ENCODE assay signal across 20 cellular contexts in genomic region chr1:7475691-7476090, GRCh38.
DNase-seq lines count a peak whose midpoint lies in the region; ATAC-seq, FAIRE-seq and TF ChIP-seq lines count a peak whose summit lies in the region.
"Had no signal": no experiment of that assay in that cellular context is flagged by ENCODE, and none has a peak within 500 bp of the region (broad histone marks: within the 10 kb centered on the region; RNA-seq: fewer than 3 reads in every experiment).

No MANE protein-coding gene starts in this region.

- peak overlapping the region; percentile 59 for H3K27ac Mint-ChIP-seq in mesothelial cell of epicardium
- H3K27ac Mint-ChIP-seq in T-cell, result no peak overlapping the region
- H3K27ac Mint-ChIP-seq: CD4-positive, alpha-beta memory T cell had no signal

- H3K9me3 Mint-ChIP-seq in mesothelial cell of epicardium (no peaks in the 10 kb centered on the region), T-cell (no peaks in the 10 kb centered on the region)
- H3K9me3 Mint-ChIP-seq: CD4-positive, alpha-beta memory T cell had no signal

- no peaks in the 10 kb centered on the region for H3K36me3 ChIP-seq in neuronal stem cell (replicated peaks in 1 of 2; ENCODE audit: control insufficient read depth in 2 of 2, insufficient read depth in 2 of 2, low read length in 2 of 2)

- H3K18ac ChIP-seq in neuronal stem cell (ENCODE audit: low read length), result no peak overlapping the region

- H3K27me3 ChIP-seq in neuronal stem cell (ENCODE audit: control insufficient read depth in 3 of 3, insufficient read depth in 3 of 3, low read depth in 1 of 3, low read length in 3 of 3), result peaks cover 0 to 14% (median 0%) of the 10 kb centered on the region in 3 experiments

- H3K4ac ChIP-seq in neuronal stem cell (ENCODE audit: low read length), result no peak overlapping the region

- POLR2A ChIA-PET in A549 (lab: Yijun Ruan, JAX) (no interaction called here), T-cell (lab: Charles Lee) (no interaction called here)

- H3K4me1 ChIP-seq in A549 (peaks cover 44% of the 10 kb centered on the region), neuronal stem cell (ENCODE audit: control insufficient read depth in 2 of 2, insufficient read depth in 1 of 2, low read depth in 1 of 2, low read length in 2 of 2) (peaks cover 0 to 14% of the 10 kb centered on the region in 2 donors)

- 90% methylated on average over 5 of the region's 5 CpGs for WGBS in A549 (ENCODE audit: missing lambda C conversion rate)
- WGBS in neuronal stem cell (ENCODE audit: extremely low coverage in 2 of 2, insufficient read length in 2 of 2, insufficient replicate concordance in 1 of 2), 2 donors, result no CpG with 5 or more reads among the region's 5 CpGs

- H4K91ac ChIP-seq in neuronal stem cell (ENCODE audit: low read depth, low read length, poor library complexity), result no peak overlapping the region

- no peak overlapping the region for H3K23ac ChIP-seq in neuronal stem cell (ENCODE audit: low read depth, low read length, poor library complexity)

- no peak overlapping the region for H2AFZ ChIP-seq in neuronal stem cell (ENCODE audit: low read length)
- H2AFZ ChIP-seq: GM23248 had no signal

- H3K36me3 Mint-ChIP-seq in mesothelial cell of epicardium, result no peaks in the 10 kb centered on the region
- no peaks in the 10 kb centered on the region for H3K36me3 Mint-ChIP-seq in T-cell
- H3K36me3 Mint-ChIP-seq: CD4-positive, alpha-beta memory T cell had no signal

- H3K27me3 Mint-ChIP-seq in mesothelial cell of epicardium (ENCODE audit: low read depth) (peaks cover 2% of the 10 kb centered on the region), T-cell (peaks cover 3% of the 10 kb centered on the region in 2 donors)

- H3K4me3 Mint-ChIP-seq in mesothelial cell of epicardium (no peak overlapping the region), T-cell (no peak overlapping the region)
- H3K4me3 Mint-ChIP-seq: CD4-positive, alpha-beta memory T cell had no signal

- no peak for TF ChIP-seq EP300 in A549 (IDR thresholded peaks at IDR 0.05)

- H3K9me3 ChIP-seq in A549 (no peaks in the 10 kb centered on the region), neuronal stem cell (replicated peaks in 1 of 2; ENCODE audit: control insufficient read depth in 2 of 2, insufficient read depth in 1 of 2, low read depth in 1 of 2, low read length in 2 of 2) (peaks cover 0 to 2% of the 10 kb centered on the region in 2 donors)

- H2BK5ac ChIP-seq in neuronal stem cell (ENCODE audit: low read length), result peak overlapping the region; percentile 57

- H3K79me1 ChIP-seq in neuronal stem cell (ENCODE audit: low read depth, low read length), result no peaks in the 10 kb centered on the region

- H3K4me1 Mint-ChIP-seq in mesothelial cell of epicardium, result peaks cover 29% of the 10 kb centered on the region
- H3K4me1 Mint-ChIP-seq in T-cell, result no peaks in the 10 kb centered on the region
- H3K4me1 Mint-ChIP-seq: CD4-positive, alpha-beta memory T cell had no signal

- no peak overlapping the region for H3K9ac ChIP-seq in neuronal stem cell (ENCODE audit: low read depth, low read length, poor library complexity)
- H3K9ac ChIP-seq: GM23248 had no signal

- no peak for ATAC-seq in A549
- ATAC-seq in T-cell (replicated peaks in 1 of 4), result no peak
- ATAC-seq: GM12878 had no signal

- H2BK12ac ChIP-seq in neuronal stem cell (ENCODE audit: low read length), result no peak overlapping the region

- H3K27ac ChIP-seq in A549, result peak overlapping the region; percentile 77 to 98
- H3K27ac ChIP-seq in neuronal stem cell (replicated peaks; ENCODE audit: low read length), result no peak overlapping the region
- H3K27ac ChIP-seq: GM23248 had no signal

- H3K14ac ChIP-seq in neuronal stem cell (ENCODE audit: low read length), result no peak overlapping the region

- no peak overlapping the region for H4K8ac ChIP-seq in neuronal stem cell (ENCODE audit: low read depth, low read length)

- DNase-seq in A549 (ENCODE audit: low read depth in 1 of 2, low spot score in 1 of 2) (no peak), mesothelial cell of epicardium (ENCODE audit: low spot score in 2 of 2, unreplicated experiment in 2 of 2) (no peak), neuronal stem cell (ENCODE audit: low spot score) (no peak), DMS114 treated with DMSO at 0.1 percent for 48 hours (lab: John Stamatoyannopoulos, UW; ENCODE audit: unreplicated experiment) (no peak), T-cell (no peak)
- DNase-seq in stimulated activated CD4-positive, alpha-beta T cell treated with anti-CD3 and anti-CD28 coated beads, Interleukin-4, amount 100 ng/mL, for 24 hours, result no peak
- DNase-seq: 8988T; C1 segment of cervical spinal cord; Calu3; CD4-positive, alpha-beta memory T cell; COR-L47; DMS153; DMS79; EL; GDM1; GM23248; HCEC 1CT had no signal

- no peak overlapping the region for H3K4me2 ChIP-seq in A549
- H3K4me2 ChIP-seq in neuronal stem cell (ENCODE audit: insufficient read depth, low read length, poor library complexity, severe bottlenecking), result no peak overlapping the region

- CTCF ChIA-PET in A549 (lab: Yijun Ruan, JAX), result interaction anchor here (0.6 to 2.6 kb wide), 5 partner anchors 9 to 433 kb away, joined by 3 to 20 read pairs (median 4); no protein-coding TSS in a partner anchor
- CTCF ChIA-PET in T-cell (lab: Charles Lee), result no interaction called here

- no peak overlapping the region for H2BK15ac ChIP-seq in neuronal stem cell (ENCODE audit: low read length)

- H2BK120ac ChIP-seq in neuronal stem cell (ENCODE audit: low read depth, low read length), result no peak overlapping the region

- no peak for FAIRE-seq in A549 (lab: Jason Lieb, UNC)
- FAIRE-seq: GM12878, GM19239, H1 had no signal

- no peak for TF ChIP-seq CTCF in A549 (IDR thresholded peaks at IDR 0.05)
- TF ChIP-seq CTCF in mesothelial cell of epicardium (IDR thresholded peaks at IDR 0.05; ENCODE audit: unreplicated experiment), result no peak

- no peak for TF ChIP-seq POLR2A in A549 (IDR thresholded peaks at IDR 0.05; ENCODE audit: low read length)

- no peak for TF ChIP-seq RAD21 in A549 (conservative IDR thresholded peaks at IDR 0.05 in 1 of 2, IDR thresholded peaks at IDR 0.05 in 1 of 2)

- no peak overlapping the region for H3K4me3 ChIP-seq in A549
- no peak overlapping the region for H3K4me3 ChIP-seq in neuronal stem cell (ENCODE audit: low read length in 2 of 2)
- H3K4me3 ChIP-seq: GM12878, GM23248 had no signal

- H2AK5ac ChIP-seq in neuronal stem cell (ENCODE audit: low read depth, low read length), result peak overlapping the region; percentile 89

TF ChIP-seq in A549, 52 proteins besides CTCF, POLR2A, EP300 and RAD21:
- TF ChIP-seq MAFK (IDR thresholded peaks at IDR 0.05; ENCODE audit: partially characterized antibody) (no peak), KDM1A (IDR thresholded peaks at IDR 0.05; ENCODE audit: low read depth) (no peak), TP53 (CRISPR knock-in tag; IDR thresholded peaks at IDR 0.05) (no peak), HES2 (IDR thresholded peaks at IDR 0.05) (no peak), RCOR1 (IDR thresholded peaks at IDR 0.05; ENCODE audit: low read depth, low read length) (no peak), POLR2AphosphoS2 (conservative IDR thresholded peaks at IDR 0.05; ENCODE audit: low read length) (no peak), EHMT2 (IDR thresholded peaks at IDR 0.05; ENCODE audit: low read depth) (no peak), MAZ (IDR thresholded peaks at IDR 0.05; ENCODE audit: borderline replicate concordance, low read depth, low read length) (no peak), ESRRA (IDR thresholded peaks at IDR 0.05; ENCODE audit: borderline replicate concordance, low read length) (no peak), GATA3 (IDR thresholded peaks at IDR 0.05; ENCODE audit: borderline replicate concordance) (no peak), EHF (CRISPR knock-in tag; IDR thresholded peaks at IDR 0.05) (no peak), HEYL (CRISPR knock-in tag; IDR thresholded peaks at IDR 0.05) (no peak), ZSCAN20 (CRISPR knock-in tag; IDR thresholded peaks at IDR 0.05) (no peak), SREBF2 (IDR thresholded peaks at IDR 0.05) (no peak), JUNB (IDR thresholded peaks at IDR 0.05) (no peak), USF2 (IDR thresholded peaks at IDR 0.05) (no peak), MYC (IDR thresholded peaks at IDR 0.05; ENCODE audit: borderline replicate concordance, low read length) (no peak), FOXS1 (CRISPR knock-in tag; IDR thresholded peaks at IDR 0.05) (no peak), HDAC2 (IDR thresholded peaks at IDR 0.05) (no peak)
